In the genomic region with DNA sequence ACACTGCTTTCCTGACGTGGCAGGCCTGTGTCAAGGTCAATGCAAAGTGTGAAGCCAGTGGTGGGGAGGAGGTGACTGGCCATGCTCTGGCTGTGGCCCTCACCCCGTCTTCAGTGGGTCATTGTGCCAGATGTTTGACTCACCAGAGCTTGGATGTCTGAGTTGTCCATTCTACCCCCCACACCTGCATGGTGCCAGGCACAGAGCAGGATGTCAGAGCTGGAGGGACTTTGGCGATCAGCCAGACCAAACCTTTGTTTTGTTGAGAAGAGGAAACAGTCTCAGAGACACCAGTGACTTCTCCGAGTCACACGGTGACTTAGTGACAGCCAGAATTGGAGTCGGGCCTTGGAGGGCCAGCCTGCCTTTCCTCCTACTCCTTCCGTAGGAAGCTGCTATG, we compare ENCODE assay signal across 10 cellular contexts. TPM values are rescaled to one million over a fixed set of nuclear protein-coding genes. Genes with fewer than 3 reads are reported as not detected.
DNase-seq lines count a peak whose midpoint lies in the region; ATAC-seq, FAIRE-seq and TF ChIP-seq lines count a peak whose summit lies in the region.
"Had no signal": no experiment of that assay in that cellular context is flagged by ENCODE, and none has a peak within 500 bp of the region (broad histone marks: within the 10 kb centered on the region; RNA-seq: fewer than 3 reads in every experiment).

No MANE protein-coding gene starts in this region.

- TF ChIP-seq RAD21 in SK-N-SH (IDR thresholded peaks at IDR 0.05; ENCODE audit: low read length) = no peak

- no peaks in the 10 kb centered on the region for H3K9me2 ChIP-seq in SK-N-SH

- H3K4me2 ChIP-seq in SK-N-SH = no peak overlapping the region
- H3K4me2 ChIP-seq: KMS-11 had no signal

- peaks cover 0 to 22% of the 10 kb centered on the region in 2 experiments for H3K36me3 ChIP-seq in SK-N-SH (replicated peaks in 1 of 2; ENCODE audit: control insufficient read depth in 1 of 2, insufficient read depth in 2 of 2, low read length in 1 of 2)
- H3K36me3 ChIP-seq in ascending aorta = no peaks in the 10 kb centered on the region
- H3K36me3 ChIP-seq in pancreas = no peaks in the 10 kb centered on the region

- peaks cover 99% of the 10 kb centered on the region for H3K79me2 ChIP-seq in SK-N-SH (ENCODE audit: insufficient read depth)

- CTCF ChIA-PET in SK-N-SH (lab: Yijun Ruan, JAX) = interaction anchor here (0.9 to 2.3 kb wide), 5 partner anchors 20 to 100 kb away, joined by 3 to 9 read pairs (median 3); no protein-coding TSS in a partner anchor

- peaks cover 22% of the 10 kb centered on the region for H3F3A ChIP-seq in SK-N-SH (replicated peaks; ENCODE audit: insufficient read depth)

- WGBS in SK-N-SH (ENCODE audit: low lambda C conversion rate) = 56% methylated on average over 7 of the region's 7 CpGs
- 37 to 43% methylated on average over 7 of the region's 7 CpGs for WGBS in pancreas, 2 donors

- H3K9me3 ChIP-seq in SK-N-SH (0 out of 2 replicates have a peak, but pooled peaks cover 7% of the 10 kb centered on the region), ascending aorta (peaks cover 0 to 3% of the 10 kb centered on the region in 2 donors), pancreas (no peaks in the 10 kb centered on the region)

- no peak for FAIRE-seq in pancreas (lab: Jason Lieb, UNC)

- H2AFZ ChIP-seq in SK-N-SH (ENCODE audit: low read depth) = no peak overlapping the region

- H3K4me1 ChIP-seq in SK-N-SH (ENCODE audit: control insufficient read depth in 1 of 2, insufficient read depth in 2 of 2, low read depth in 1 of 2, low read length in 1 of 2) (peaks cover 22 to 37% of the 10 kb centered on the region in 2 experiments), ascending aorta (peaks cover 9 to 58% of the 10 kb centered on the region in 2 donors), pancreas (peaks cover 13 to 33% (median 17%) of the 10 kb centered on the region in 3 donors)

- DNase-seq in SK-N-SH (no peak), M059J (ENCODE audit: low read depth) (peak; percentile 85), ascending aorta (ENCODE audit: low spot score in 2 of 2) (no peak), pancreas (peak in 2 of 6 donors; percentile 42 to 54), HUDEP-2 (lab: John Stamatoyannopoulos, UW; ENCODE audit: unreplicated experiment in 76 of 76) (no peak)
- DNase-seq: stimulated activated CD4-positive, alpha-beta T cell treated with anti-CD3 and anti-CD28 coated beads, Interleukin-4, amount 100 ng/mL, for 1 hour had no signal

- H4K20me1 ChIP-seq in SK-N-SH (ENCODE audit: insufficient read depth) = peaks cover 26% of the 10 kb centered on the region

- intact Hi-C loops in ascending aorta (cut with DNase I) (no loop called here), pancreas (cut with DNase I) (no loop called here)

- ATAC-seq in SK-N-SH treated with all-trans-retinoic acid at 6 μM for 48 hours = no peak
- peak in 3 of 4 donors; percentile 7 to 50 (median 28) for ATAC-seq in pancreas
- no peak for ATAC-seq in HG02763 (IDR thresholded peaks at IDR 0.05; ENCODE audit: unreplicated experiment)
- no peak for ATAC-seq in esophagus mucosa

- TF ChIP-seq EP300 in SK-N-SH (IDR thresholded peaks at IDR 0.05; ENCODE audit: borderline replicate concordance in 1 of 2, low read depth in 1 of 2, low read length in 1 of 2) = no peak

- H3K27me3 ChIP-seq in SK-N-SH (ENCODE audit: insufficient read depth) = no peaks in the 10 kb centered on the region
- no peaks in the 10 kb centered on the region for H3K27me3 ChIP-seq in ascending aorta
- H3K27me3 ChIP-seq in pancreas = no peaks in the 10 kb centered on the region

- POLR2A ChIA-PET in SK-N-SH (lab: Yijun Ruan, JAX) = interaction anchor here (0.7 kb wide), 1 partner anchor 147 kb away, joined by 3 read pairs; no protein-coding TSS in a partner anchor

- H3K27ac ChIP-seq in SK-N-SH (ENCODE audit: low read depth in 2 of 2, low read length in 1 of 2) = peak overlapping the region in 1 of 2 experiments; percentile 25; a peak in 2 of 4 replicates
- H3K27ac ChIP-seq in ascending aorta = peak overlapping the region; percentile 35 to 66
- peak overlapping the region in 2 of 4 donors; percentile 14 to 53 for H3K27ac ChIP-seq in pancreas
- H3K27ac ChIP-seq: KMS-11 had no signal

- H3K9ac ChIP-seq in SK-N-SH = no peak overlapping the region
- H3K9ac ChIP-seq: KMS-11 had no signal

- no peak for TF ChIP-seq CTCF in SK-N-SH (IDR thresholded peaks at IDR 0.05)
- no peak for TF ChIP-seq CTCF in ascending aorta (IDR thresholded peaks at IDR 0.05)
- no peak for TF ChIP-seq CTCF in pancreas (IDR thresholded peaks at IDR 0.05)

- H3K4me3 ChIP-seq in SK-N-SH (ENCODE audit: low read depth in 2 of 2, low read length in 1 of 2) (no peak overlapping the region), ascending aorta (no peak overlapping the region), pancreas (no peak overlapping the region)

TF ChIP-seq in SK-N-SH, 30 proteins besides CTCF, POLR2A, EP300 and RAD21:
- TF ChIP-seq, protein P1, sequence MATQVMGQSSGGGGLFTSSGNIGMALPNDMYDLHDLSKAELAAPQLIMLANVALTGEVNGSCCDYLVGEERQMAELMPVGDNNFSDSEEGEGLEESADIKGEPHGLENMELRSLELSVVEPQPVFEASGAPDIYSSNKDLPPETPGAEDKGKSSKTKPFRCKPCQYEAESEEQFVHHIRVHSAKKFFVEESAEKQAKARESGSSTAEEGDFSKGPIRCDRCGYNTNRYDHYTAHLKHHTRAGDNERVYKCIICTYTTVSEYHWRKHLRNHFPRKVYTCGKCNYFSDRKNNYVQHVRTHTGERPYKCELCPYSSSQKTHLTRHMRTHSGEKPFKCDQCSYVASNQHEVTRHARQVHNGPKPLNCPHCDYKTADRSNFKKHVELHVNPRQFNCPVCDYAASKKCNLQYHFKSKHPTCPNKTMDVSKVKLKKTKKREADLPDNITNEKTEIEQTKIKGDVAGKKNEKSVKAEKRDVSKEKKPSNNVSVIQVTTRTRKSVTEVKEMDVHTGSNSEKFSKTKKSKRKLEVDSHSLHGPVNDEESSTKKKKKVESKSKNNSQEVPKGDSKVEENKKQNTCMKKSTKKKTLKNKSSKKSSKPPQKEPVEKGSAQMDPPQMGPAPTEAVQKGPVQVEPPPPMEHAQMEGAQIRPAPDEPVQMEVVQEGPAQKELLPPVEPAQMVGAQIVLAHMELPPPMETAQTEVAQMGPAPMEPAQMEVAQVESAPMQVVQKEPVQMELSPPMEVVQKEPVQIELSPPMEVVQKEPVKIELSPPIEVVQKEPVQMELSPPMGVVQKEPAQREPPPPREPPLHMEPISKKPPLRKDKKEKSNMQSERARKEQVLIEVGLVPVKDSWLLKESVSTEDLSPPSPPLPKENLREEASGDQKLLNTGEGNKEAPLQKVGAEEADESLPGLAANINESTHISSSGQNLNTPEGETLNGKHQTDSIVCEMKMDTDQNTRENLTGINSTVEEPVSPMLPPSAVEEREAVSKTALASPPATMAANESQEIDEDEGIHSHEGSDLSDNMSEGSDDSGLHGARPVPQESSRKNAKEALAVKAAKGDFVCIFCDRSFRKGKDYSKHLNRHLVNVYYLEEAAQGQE (IDR thresholded peaks at IDR 0.05; ENCODE audit: low read depth, low read length) = no peak
- peak; percentile 34 for TF ChIP-seq NFIC (IDR thresholded peaks at IDR 0.05; ENCODE audit: borderline replicate concordance)

TF ChIP-seq in SK-N-SH treated with all-trans-retinoic acid at 6 μM for 48 hours, 23 proteins besides CTCF, POLR2A, EP300 and RAD21:
- no peak for TF ChIP-seq TCF4 (CRISPR knock-in tag; IDR thresholded peaks at IDR 0.05; ENCODE audit: borderline replicate concordance)
- TF ChIP-seq, protein P2, sequence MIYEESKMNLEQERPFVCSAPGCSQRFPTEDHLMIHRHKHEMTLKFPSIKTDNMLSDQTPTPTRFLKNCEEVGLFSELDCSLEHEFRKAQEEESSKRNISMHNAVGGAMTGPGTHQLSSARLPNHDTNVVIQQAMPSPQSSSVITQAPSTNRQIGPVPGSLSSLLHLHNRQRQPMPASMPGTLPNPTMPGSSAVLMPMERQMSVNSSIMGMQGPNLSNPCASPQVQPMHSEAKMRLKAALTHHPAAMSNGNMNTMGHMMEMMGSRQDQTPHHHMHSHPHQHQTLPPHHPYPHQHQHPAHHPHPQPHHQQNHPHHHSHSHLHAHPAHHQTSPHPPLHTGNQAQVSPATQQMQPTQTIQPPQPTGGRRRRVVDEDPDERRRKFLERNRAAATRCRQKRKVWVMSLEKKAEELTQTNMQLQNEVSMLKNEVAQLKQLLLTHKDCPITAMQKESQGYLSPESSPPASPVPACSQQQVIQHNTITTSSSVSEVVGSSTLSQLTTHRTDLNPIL (CRISPR knock-in tag; IDR thresholded peaks at IDR 0.05; ENCODE audit: low read depth) = no peak

RNA-seq across cellular contexts. Expression of gene SMAD6, which starts 49.5 kb away (rescaled TPM):
- polyA plus RNA-seq in SK-N-SH (2012; rRNA removed) (3.8 and 4.5 TPM in 2 replicates), pancreas (1 to 10 TPM; 2.6 to 2.7 TPM)
- polyA plus RNA-seq in SK-N-SH (2012; cell fraction: cytosol; rRNA removed) = 2.1 and 3.6 TPM in 2 replicates
- polyA plus RNA-seq in SK-N-SH (2012; cell fraction: nucleus; rRNA removed) = 16.1 and 18.7 TPM in 2 replicates
- 8.0 and 12.7 TPM in 2 replicates for total RNA-seq in M059J (2014; rRNA removed; shearing (Covaris generic))
- total RNA-seq in ascending aorta (140 TPM), pancreas (10 to 100 TPM in 1 of 6 donors, 1 to 10 TPM in 5; 2.8 to 13.1 (median 3.7) TPM), esophagus mucosa (1.2 TPM)

Comparison
In these comparisons a context has a peak if more than half of its experiments do, and no peak if none do; other contexts are left out.
1. ATAC-seq: peak in pancreas (3 of 4); none in SK-N-SH treated with all-trans-retinoic acid at 6 μM for 48 hours (single experiment), HG02763 (single experiment) and esophagus mucosa (single experiment).
2. RNA of gene SMAD6, which starts 49.5 kb away (total RNA-seq): 140 TPM in ascending aorta (single experiment); 8.0 to 12.7 TPM in M059J, 2.8 to 13.1 TPM in pancreas and 1.2 TPM in esophagus mucosa (single experiment); every median in the first group is over 10 times any median in the second.